Comparison of ENCODE assay signal across 7 cellular contexts in the genomic region with DNA sequence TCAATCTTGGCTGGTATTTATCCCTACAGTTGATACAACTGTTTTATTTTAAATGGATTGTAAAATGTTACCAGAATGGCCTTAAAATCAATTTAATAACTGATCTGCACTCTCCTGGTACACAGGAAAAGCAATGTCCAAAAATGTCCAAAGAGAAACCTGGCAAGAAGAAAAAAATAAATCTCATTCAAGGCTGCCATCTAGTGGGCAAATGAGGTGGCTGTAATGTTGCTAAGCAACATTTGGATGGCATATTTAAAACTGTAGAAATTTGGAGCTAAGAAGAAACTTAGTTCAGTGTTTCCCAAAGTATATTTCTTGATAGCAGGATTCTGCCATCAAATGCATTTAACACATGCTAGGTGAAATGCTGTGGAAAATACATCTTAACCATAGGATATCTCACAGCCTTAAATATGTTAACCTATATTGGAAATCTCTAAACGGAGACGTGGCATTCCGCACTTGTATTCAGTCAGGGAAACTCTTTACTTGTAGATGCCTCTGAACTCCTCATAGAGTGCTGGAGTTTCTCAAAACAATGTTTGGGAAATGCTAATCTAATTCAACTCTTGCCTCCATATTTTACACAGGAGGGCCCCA.
DNase-seq lines count a peak whose midpoint lies in the region; ATAC-seq, FAIRE-seq and TF ChIP-seq lines count a peak whose summit lies in the region.

No MANE protein-coding gene starts in this region.

- DNase-seq in D341Med (ENCODE audit: low spot score) (peak; percentile 59), GM19240 (ENCODE audit: insufficient read length, low spot score) (peak; percentile 8), NCI-H69 (lab: John Stamatoyannopoulos, UW) (peak; percentile 36), T47D (ENCODE audit: low read depth in 1 of 2, low spot score in 1 of 2) (peak; percentile 25 to 68), HepG2 (ENCODE audit: low spot score) (peak; percentile 18), urothelium cell line (ENCODE audit: low spot score) (peak; percentile 44), activated gamma-delta T cell treated with Interleukin-2 at 50 U/mL for 16 hours (no peak)

- no peak overlapping the region for H2AFZ ChIP-seq in HepG2 (ENCODE audit: low read length)

- POLR2A ChIA-PET in HepG2 (lab: Yijun Ruan, JAX), result no interaction called here

- H3K9me3 ChIP-seq in HepG2 (ENCODE audit: low read length), result no peaks in the 10 kb centered on the region

- peak; percentile 66 for FAIRE-seq in HepG2 (lab: Jason Lieb, UNC)
- FAIRE-seq in urothelium cell line (lab: Jason Lieb, UNC), result no peak

- H3K36me3 ChIP-seq in HepG2 (replicated peaks in 1 of 2; ENCODE audit: control insufficient read depth in 1 of 2, insufficient read depth in 2 of 2, low read length in 2 of 2), result no peaks in the 10 kb centered on the region

- no peak for TF ChIP-seq EP300 in HepG2 (IDR thresholded peaks at IDR 0.05; ENCODE audit: low read depth in 2 of 2, low read length in 2 of 2)
- no peak for TF ChIP-seq EP300 in HepG2 (CRISPR knock-in tag; IDR thresholded peaks at IDR 0.05; ENCODE audit: borderline replicate concordance)

- peak; percentile 69 for TF ChIP-seq CTCF in HepG2 (CRISPR knock-in tag; IDR thresholded peaks at IDR 0.05)

- H3K4me2 ChIP-seq in HepG2 (ENCODE audit: low read depth, low read length), result no peak overlapping the region

- no peak for ATAC-seq in HepG2

- in situ Hi-C loops in T47D (cut with HindIII; ENCODE audit: low pct_unique_long_range_greater_than_20kb, low sequenced_read_pairs) (no loop called here), HepG2 (cut with HindIII; ENCODE audit: extremely low pct_ligation_motif_present, low pct_unique_long_range_greater_than_20kb) (loop anchor here (25.0 kb wide), 1 partner anchor 1389 kb away; no protein-coding TSS in a partner anchor)

- TF ChIP-seq RAD21 in HepG2 (CRISPR knock-in tag; IDR thresholded peaks at IDR 0.05), result no peak

- no peaks in the 10 kb centered on the region for H3K79me2 ChIP-seq in HepG2 (ENCODE audit: insufficient read depth, low read length)

- TF ChIP-seq POLR2A in HepG2 (IDR thresholded peaks at IDR 0.05; ENCODE audit: insufficient read depth in 1 of 2, low read depth in 2 of 2, low read length in 2 of 2), result no peak

- H3K27ac ChIP-seq in HepG2 (ENCODE audit: extremely low read length, insufficient read depth, low read length), result no peak overlapping the region

- CTCF ChIA-PET in HepG2 (lab: Yijun Ruan, JAX; ENCODE audit: low intra/inter-chr PET ratio, low total read pairs), result interaction anchor here (0.9 kb wide), 2 partner anchors 767 to 1398 kb away, joined by 6 to 7 read pairs; no protein-coding TSS in a partner anchor

- intact Hi-C loops in HepG2 (cut with micrococcal nuclease; ENCODE audit: unreplicated experiment), result loop anchor here (10.0 kb wide), 1 partner anchor 1397 kb away; no protein-coding TSS in a partner anchor

- H3K4me3 ChIP-seq in HepG2 (replicated peaks in 1 of 3; ENCODE audit: insufficient read depth in 1 of 3, low read depth in 2 of 3, low read length in 3 of 3), result no peak overlapping the region

- no peaks in the 10 kb centered on the region for H3K27me3 ChIP-seq in HepG2 (ENCODE audit: control insufficient read depth in 1 of 2, insufficient read depth in 2 of 2, low read length in 2 of 2)

- no peaks in the 10 kb centered on the region for H4K20me1 ChIP-seq in HepG2 (ENCODE audit: insufficient read depth, low read length)

- H3K4me1 ChIP-seq in HepG2 (ENCODE audit: insufficient read depth, low read length), result no peaks in the 10 kb centered on the region

- BruUV-seq in HepG2 (replicated peaks; lab: Mats Ljungman, UMichigan), result no TSS peak

- 83% methylated on average over 3 of the region's 3 CpGs for WGBS in HepG2 (ENCODE audit: low lambda C conversion rate)

- no peak overlapping the region for H3K9ac ChIP-seq in HepG2 (ENCODE audit: insufficient read depth, low read depth, low read length)

TF ChIP-seq in HepG2, 621 proteins besides CTCF, POLR2A, EP300 and RAD21 (continues in another document):
- TF ChIP-seq ZNF430 (CRISPR knock-in tag; IDR thresholded peaks at IDR 0.05) (no peak), ARID2 (CRISPR knock-in tag; IDR thresholded peaks at IDR 0.05; ENCODE audit: borderline replicate concordance) (no peak), HIVEP1 (CRISPR knock-in tag; IDR thresholded peaks at IDR 0.05) (no peak), STAG1 (CRISPR knock-in tag; IDR thresholded peaks at IDR 0.05) (peak; percentile 68), SRF (IDR thresholded peaks at IDR 0.05; ENCODE audit: low read depth, low read length) (no peak), FOXA1 (IDR thresholded peaks at IDR 0.05) (no peak), FOXA1 (CRISPR knock-in tag; IDR thresholded peaks at IDR 0.05) (no peak), NPAS2 (CRISPR knock-in tag; IDR thresholded peaks at IDR 0.05; ENCODE audit: borderline replicate concordance) (no peak), ZNF235 (CRISPR knock-in tag; IDR thresholded peaks at IDR 0.05; ENCODE audit: borderline replicate concordance) (no peak), ZNF773 (CRISPR knock-in tag; IDR thresholded peaks at IDR 0.05; ENCODE audit: borderline replicate concordance) (no peak), ZNF766 (CRISPR knock-in tag; IDR thresholded peaks at IDR 0.05; ENCODE audit: borderline replicate concordance) (no peak), SPEN (CRISPR knock-in tag; IDR thresholded peaks at IDR 0.05; ENCODE audit: low read depth) (no peak), NKX3-1 (CRISPR knock-in tag; IDR thresholded peaks at IDR 0.05) (no peak), ATRX (CRISPR knock-in tag; IDR thresholded peaks at IDR 0.05; ENCODE audit: borderline replicate concordance) (no peak), HMGA1 (CRISPR knock-in tag; conservative IDR thresholded peaks at IDR 0.05) (no peak), RFX3 (CRISPR knock-in tag; IDR thresholded peaks at IDR 0.05) (peak; percentile 42; the same call in 1 of the 2 replicates), SMC3 (IDR thresholded peaks at IDR 0.05; ENCODE audit: low read length) (peak; percentile 55), ZBTB34 (CRISPR knock-in tag; IDR thresholded peaks at IDR 0.05) (no peak)
- TF ChIP-seq, protein P1, sequence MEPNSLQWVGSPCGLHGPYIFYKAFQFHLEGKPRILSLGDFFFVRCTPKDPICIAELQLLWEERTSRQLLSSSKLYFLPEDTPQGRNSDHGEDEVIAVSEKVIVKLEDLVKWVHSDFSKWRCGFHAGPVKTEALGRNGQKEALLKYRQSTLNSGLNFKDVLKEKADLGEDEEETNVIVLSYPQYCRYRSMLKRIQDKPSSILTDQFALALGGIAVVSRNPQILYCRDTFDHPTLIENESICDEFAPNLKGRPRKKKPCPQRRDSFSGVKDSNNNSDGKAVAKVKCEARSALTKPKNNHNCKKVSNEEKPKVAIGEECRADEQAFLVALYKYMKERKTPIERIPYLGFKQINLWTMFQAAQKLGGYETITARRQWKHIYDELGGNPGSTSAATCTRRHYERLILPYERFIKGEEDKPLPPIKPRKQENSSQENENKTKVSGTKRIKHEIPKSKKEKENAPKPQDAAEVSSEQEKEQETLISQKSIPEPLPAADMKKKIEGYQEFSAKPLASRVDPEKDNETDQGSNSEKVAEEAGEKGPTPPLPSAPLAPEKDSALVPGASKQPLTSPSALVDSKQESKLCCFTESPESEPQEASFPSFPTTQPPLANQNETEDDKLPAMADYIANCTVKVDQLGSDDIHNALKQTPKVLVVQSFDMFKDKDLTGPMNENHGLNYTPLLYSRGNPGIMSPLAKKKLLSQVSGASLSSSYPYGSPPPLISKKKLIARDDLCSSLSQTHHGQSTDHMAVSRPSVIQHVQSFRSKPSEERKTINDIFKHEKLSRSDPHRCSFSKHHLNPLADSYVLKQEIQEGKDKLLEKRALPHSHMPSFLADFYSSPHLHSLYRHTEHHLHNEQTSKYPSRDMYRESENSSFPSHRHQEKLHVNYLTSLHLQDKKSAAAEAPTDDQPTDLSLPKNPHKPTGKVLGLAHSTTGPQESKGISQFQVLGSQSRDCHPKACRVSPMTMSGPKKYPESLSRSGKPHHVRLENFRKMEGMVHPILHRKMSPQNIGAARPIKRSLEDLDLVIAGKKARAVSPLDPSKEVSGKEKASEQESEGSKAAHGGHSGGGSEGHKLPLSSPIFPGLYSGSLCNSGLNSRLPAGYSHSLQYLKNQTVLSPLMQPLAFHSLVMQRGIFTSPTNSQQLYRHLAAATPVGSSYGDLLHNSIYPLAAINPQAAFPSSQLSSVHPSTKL (CRISPR knock-in tag; IDR thresholded peaks at IDR 0.05), result no peak
- TF ChIP-seq, protein P2, sequence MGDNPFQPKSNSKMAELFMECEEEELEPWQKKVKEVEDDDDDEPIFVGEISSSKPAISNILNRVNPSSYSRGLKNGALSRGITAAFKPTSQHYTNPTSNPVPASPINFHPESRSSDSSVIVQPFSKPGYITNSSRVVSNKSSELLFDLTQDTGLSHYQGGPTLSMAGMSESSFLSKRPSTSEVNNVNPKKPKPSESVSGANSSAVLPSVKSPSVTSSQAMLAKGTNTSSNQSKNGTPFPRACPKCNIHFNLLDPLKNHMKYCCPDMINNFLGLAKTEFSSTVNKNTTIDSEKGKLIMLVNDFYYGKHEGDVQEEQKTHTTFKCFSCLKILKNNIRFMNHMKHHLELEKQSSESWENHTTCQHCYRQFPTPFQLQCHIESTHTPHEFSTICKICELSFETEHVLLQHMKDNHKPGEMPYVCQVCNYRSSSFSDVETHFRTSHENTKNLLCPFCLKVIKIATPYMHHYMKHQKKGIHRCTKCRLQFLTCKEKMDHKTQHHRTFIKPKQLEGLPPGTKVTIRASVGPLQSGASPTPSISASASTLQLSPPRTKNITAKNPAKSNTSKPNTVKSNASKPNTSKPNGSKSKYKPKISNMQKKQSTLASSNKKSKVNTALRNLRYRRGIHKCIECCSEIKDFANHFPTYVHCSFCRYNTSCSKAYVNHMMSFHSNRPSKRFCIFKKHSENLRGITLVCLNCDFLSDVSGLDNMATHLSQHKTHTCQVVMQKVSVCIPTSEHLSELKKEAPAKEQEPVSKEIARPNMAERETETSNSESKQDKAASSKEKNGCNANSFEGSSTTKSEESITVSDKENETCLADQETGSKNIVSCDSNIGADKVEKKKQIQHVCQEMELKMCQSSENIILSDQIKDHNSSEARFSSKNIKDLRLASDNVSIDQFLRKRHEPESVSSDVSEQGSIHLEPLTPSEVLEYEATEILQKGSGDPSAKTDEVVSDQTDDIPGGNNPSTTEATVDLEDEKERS (CRISPR knock-in tag; IDR thresholded peaks at IDR 0.05), result no peak
